8 cellular contexts compared by ENCODE assay signal in the genomic region with DNA sequence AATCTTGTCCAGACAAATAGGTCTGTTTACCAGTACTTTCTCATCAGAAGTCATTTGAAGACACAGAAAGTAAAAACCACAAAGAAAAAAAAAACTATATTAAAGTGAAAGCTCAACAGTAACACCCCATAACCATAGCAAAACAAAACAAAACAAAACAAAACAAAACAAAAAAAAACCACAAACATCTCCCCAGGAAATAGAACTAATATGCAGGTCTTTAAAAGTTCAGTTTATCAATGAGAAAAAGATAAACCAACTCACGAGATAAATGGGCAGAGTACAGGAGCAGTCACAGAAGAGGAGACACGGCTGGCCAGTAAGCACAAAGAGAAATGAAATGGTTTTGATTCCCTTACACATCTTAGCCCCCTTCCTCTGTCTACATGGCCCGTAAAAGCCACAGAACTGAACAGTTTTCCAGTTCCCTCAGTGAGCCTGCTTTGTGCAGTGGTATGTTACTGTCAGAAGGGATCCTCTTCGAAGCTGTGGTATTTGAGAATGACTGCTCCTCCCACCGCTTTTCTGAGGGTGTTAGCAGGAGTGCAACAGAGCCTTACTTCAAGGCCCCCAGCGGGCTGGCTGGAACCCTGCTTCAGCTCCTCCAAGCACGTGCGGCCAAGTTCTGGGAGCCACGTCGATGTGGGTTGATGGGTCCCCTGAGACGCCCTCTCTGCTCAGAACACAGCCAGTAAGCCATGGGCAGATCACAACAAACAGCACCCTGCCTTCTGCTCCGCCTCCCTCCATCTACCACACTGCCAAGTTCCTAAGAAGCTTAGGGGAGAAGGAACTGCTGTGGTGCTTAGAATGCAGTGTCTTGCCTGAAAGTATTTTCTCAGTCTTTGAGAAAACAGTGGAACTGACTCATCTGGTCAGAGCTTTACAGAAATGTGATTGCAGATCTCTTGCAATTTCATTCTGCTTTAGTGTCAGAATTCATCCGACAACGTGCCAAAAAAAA. TPM values are rescaled to one million over a fixed set of nuclear protein-coding genes. Genes with fewer than 3 reads are reported as not detected.
DNase-seq lines count a peak whose midpoint lies in the region; ATAC-seq and TF ChIP-seq lines count a peak whose summit lies in the region.

No MANE protein-coding gene starts in this region.

- H3K4me3 ChIP-seq in Peyer's patch (peak overlapping the region; percentile 6 to 26 (median 19)), adipocyte (ENCODE audit: low read length) (peak overlapping the region; percentile 81)

- peak overlapping the region; percentile 84 for H3K9ac ChIP-seq in adipocyte (ENCODE audit: low read length)

- H3K27me3 ChIP-seq in Peyer's patch (no peaks in the 10 kb centered on the region), adipocyte (replicated peaks; ENCODE audit: control insufficient read depth, insufficient read depth, low read length) (no peaks in the 10 kb centered on the region)

- DNase-seq in Peyer's patch (peak in 2 of 3 donors; percentile 86 to 91), adipocyte (ENCODE audit: low read depth) (peak; percentile 85), left cardiac atrium (peak; percentile 64), retina (peak; percentile 60), mesenteric fat pad (ENCODE audit: low spot score) (no peak), NCI-H128 (lab: John Stamatoyannopoulos, UW; ENCODE audit: unreplicated experiment) (no peak)

- intact Hi-C loops in left cardiac atrium (cut with DNase I) = no loop called here

- H3K27ac ChIP-seq in Peyer's patch = peak overlapping the region; percentile 72 to 81 (median 76)

- H3K9me3 ChIP-seq in Peyer's patch (no peaks in the 10 kb centered on the region), adipocyte (ENCODE audit: control insufficient read depth, low read length) (no peaks in the 10 kb centered on the region)

- no peak for TF ChIP-seq CTCF in Peyer's patch (IDR thresholded peaks at IDR 0.05)

- no peak for TF ChIP-seq POLR2A in Peyer's patch (IDR thresholded peaks at IDR 0.05)

- H3K36me3 ChIP-seq in Peyer's patch (no peaks in the 10 kb centered on the region), adipocyte (ENCODE audit: control insufficient read depth, insufficient read depth, low read length, severe bottlenecking) (no peaks in the 10 kb centered on the region)

- ATAC-seq in GM18517 (IDR thresholded peaks at IDR 0.05; ENCODE audit: unreplicated experiment) (peak; percentile 33), HG02973 (IDR thresholded peaks at IDR 0.05; ENCODE audit: unreplicated experiment) (peak; percentile 32), left cardiac atrium (peak; percentile 85 to 93)

- H3K4me1 ChIP-seq in Peyer's patch = peaks cover 0 to 25% (median 10%) of the 10 kb centered on the region in 4 donors
- H3K4me1 ChIP-seq in adipocyte (ENCODE audit: control insufficient read depth, insufficient read depth, low read length) = peaks cover 29% of the 10 kb centered on the region

RNA-seq across cellular contexts. Expression of a gene that starts 14.0 kb away (rescaled TPM):
- total RNA-seq in Peyer's patch (10 to 100 TPM in 1 of 4 donors, 1 to 10 TPM in 3; 3.0 to 37.1 (median 4.6) TPM), left cardiac atrium (1 to 10 TPM; 3.5 to 6.5 TPM), mesenteric fat pad (5.2 TPM)

Comparison
In these comparisons a context has a peak if more than half of its experiments do, and no peak if none do; other contexts are left out.
1. ATAC-seq: peak in every context shown above with its lines; median percentile 89 in left cardiac atrium; 33 in GM18517; 32 in HG02973.
2. DNase-seq: peak in Peyer's patch (2 of 3), adipocyte (single experiment), left cardiac atrium (single experiment) and retina (single experiment); none in mesenteric fat pad (single experiment) and NCI-H128 (single experiment).